In the genomic region with DNA sequence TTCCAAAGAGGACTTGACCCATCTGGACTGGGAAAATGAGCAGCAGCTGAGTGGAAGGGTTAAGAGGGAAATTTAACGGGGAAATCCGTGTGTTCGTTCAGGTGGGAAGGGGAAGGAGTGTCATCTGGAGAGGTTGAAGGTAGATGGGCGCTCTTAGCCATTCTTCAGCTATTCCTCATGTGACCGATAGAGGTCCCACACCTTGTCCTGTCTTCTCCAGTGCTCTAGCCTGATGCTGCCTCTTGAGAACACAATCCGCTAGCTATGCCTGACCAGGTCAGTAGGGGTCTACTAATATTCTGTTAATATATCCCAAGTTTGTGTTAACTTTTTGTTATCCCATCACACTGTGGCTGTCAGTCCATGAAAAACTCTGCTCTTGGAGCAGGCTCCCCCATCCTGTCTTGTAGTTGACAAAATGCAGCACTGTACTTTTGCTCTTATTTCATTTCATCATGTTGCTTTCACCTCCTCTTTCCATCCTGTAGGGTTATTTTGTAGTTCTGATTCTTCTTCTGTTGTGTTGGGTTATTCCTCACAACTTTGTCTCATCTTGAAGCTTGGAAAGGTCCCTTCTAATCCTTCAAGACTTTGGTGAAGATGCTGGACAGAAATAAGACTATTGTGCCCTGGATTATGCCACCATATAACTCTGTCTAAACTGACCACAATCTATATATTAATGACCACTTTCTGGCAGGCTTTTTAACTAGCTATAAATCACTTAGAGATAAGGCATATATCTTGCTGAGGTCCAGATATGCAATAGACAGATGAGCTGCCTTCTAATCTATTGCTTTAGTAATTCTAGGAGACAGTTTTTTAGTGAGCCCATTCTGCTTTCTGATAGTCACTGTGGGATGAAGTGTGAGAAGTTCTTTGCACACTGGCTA, we compare ENCODE assay signal across 15 cellular contexts.
A peak's percentile ranks its signal among the peaks of the same experiment; 100 is the strongest.
DNase-seq lines count a peak whose midpoint lies in the region; ATAC-seq and TF ChIP-seq lines count a peak whose summit lies in the region.
"Had no signal": no experiment of that assay in that cellular context is flagged by ENCODE, and none has a peak within 500 bp of the region (broad histone marks: within the 10 kb centered on the region; RNA-seq: fewer than 3 reads in every experiment).

No MANE protein-coding gene starts in this region.

- no peak overlapping the region for H2AFZ ChIP-seq in OCI-LY1 (ENCODE audit: low read length)

- H3K9me3 ChIP-seq in OCI-LY1 (ENCODE audit: low read length): no peaks in the 10 kb centered on the region
- no peaks in the 10 kb centered on the region for H3K9me3 ChIP-seq in endodermal cell (ENCODE audit: control insufficient read depth, low read length)
- H3K9me3 ChIP-seq: left lung, prostate gland, upper lobe of left lung had no signal

- no peak overlapping the region for H3K4me2 ChIP-seq in OCI-LY1 (ENCODE audit: low read length)

- no peak overlapping the region for H3K27ac ChIP-seq in OCI-LY1 (ENCODE audit: low read depth, low read length, poor library complexity, severe bottlenecking)
- no peak overlapping the region for H3K27ac ChIP-seq in endodermal cell (ENCODE audit: low read depth, low read length)
- H3K27ac ChIP-seq: left lung, prostate gland, upper lobe of left lung had no signal

- no peaks in the 10 kb centered on the region for H3F3A ChIP-seq in OCI-LY1 (ENCODE audit: insufficient read depth, low read length)

- H3K27me3 Mint-ChIP-seq in endodermal cell (ENCODE audit: insufficient read depth): no peaks in the 10 kb centered on the region

- 0 out of 2 replicates have a peak, but pooled peaks cover 3% of the 10 kb centered on the region for H3K27me3 ChIP-seq in OCI-LY1 (ENCODE audit: insufficient read depth, low read length)
- no peaks in the 10 kb centered on the region for H3K27me3 ChIP-seq in endodermal cell (ENCODE audit: control insufficient read depth, insufficient read depth, low read length, poor library complexity, severe bottlenecking)
- H3K27me3 ChIP-seq: left lung, upper lobe of left lung had no signal

- H4K20me1 ChIP-seq in OCI-LY1 (ENCODE audit: insufficient read depth, low read length): no peaks in the 10 kb centered on the region

- no peak overlapping the region for H3K9ac ChIP-seq in OCI-LY1 (ENCODE audit: low read length)
- H3K9ac ChIP-seq in endodermal cell (ENCODE audit: extremely low read depth, low read length, poor library complexity, severe bottlenecking): no peak overlapping the region

- WGBS in endodermal cell (ENCODE audit: insufficient coverage in 1 of 2, insufficient read length in 1 of 2), 2 experiments: 58 to 78% methylated on average over 3 to 6 of the region's 6 CpGs

- H3K9me2 ChIP-seq in OCI-LY1 (ENCODE audit: low read depth, low read length): no peaks in the 10 kb centered on the region

- H3K4me3 ChIP-seq in OCI-LY1 (ENCODE audit: low read depth, low read length, poor library complexity, severe bottlenecking) (no peak overlapping the region), endodermal cell (ENCODE audit: low read length) (no peak overlapping the region), retinal pigment epithelial cell (ENCODE audit: low read length) (no peak overlapping the region)
- H3K4me3 ChIP-seq: left lung, prostate gland, upper lobe of left lung had no signal

- no peak for ATAC-seq in GM18870 (IDR thresholded peaks at IDR 0.05; ENCODE audit: unreplicated experiment)
- ATAC-seq: esophagus mucosa, left lung had no signal

- H3K27ac Mint-ChIP-seq in endodermal cell: no peak overlapping the region

- H3K36me3 ChIP-seq in OCI-LY1 (ENCODE audit: insufficient read depth, low read length) (no peaks in the 10 kb centered on the region), endodermal cell (ENCODE audit: control insufficient read depth, insufficient read depth, low read length) (no peaks in the 10 kb centered on the region)
- H3K36me3 ChIP-seq: left lung, prostate gland, upper lobe of left lung had no signal

- H3K36me3 Mint-ChIP-seq in endodermal cell (ENCODE audit: low read depth): no peaks in the 10 kb centered on the region

- no peaks in the 10 kb centered on the region for H3K4me1 ChIP-seq in OCI-LY1 (ENCODE audit: insufficient read depth, low read length, severe bottlenecking)
- H3K4me1 ChIP-seq in endodermal cell (ENCODE audit: control insufficient read depth, insufficient read depth, low read length): peaks cover 2% of the 10 kb centered on the region
- H3K4me1 ChIP-seq: prostate gland had no signal

- no peaks in the 10 kb centered on the region for H3K79me2 ChIP-seq in OCI-LY1 (ENCODE audit: insufficient read depth, low read length)

- TF ChIP-seq CTCF in OCI-LY1 (IDR thresholded peaks at IDR 0.05; ENCODE audit: low read length) (peak; percentile 69), endodermal cell (conservative IDR thresholded peaks at IDR 0.05) (peak; percentile 89), retinal pigment epithelial cell (conservative IDR thresholded peaks at IDR 0.05; ENCODE audit: low read depth, low read length) (peak; percentile 34)

- peak; percentile 53 for DNase-seq in DMS53 (lab: John Stamatoyannopoulos, UW)
- DNase-seq in DMS53 treated with DMSO at 0.1 percent for 48 hours (lab: John Stamatoyannopoulos, UW; ENCODE audit: unreplicated experiment): no peak
- DNase-seq in endodermal cell: peak; percentile 82
- DNase-seq in retinal pigment epithelial cell (ENCODE audit: low read depth): no peak
- no peak for DNase-seq in glomerular visceral epithelial cell (ENCODE audit: extremely low spot score)
- DNase-seq in OCI-M2 (lab: John Stamatoyannopoulos, UW; ENCODE audit: unreplicated experiment): no peak
- DNase-seq: 8988T, DMS79, left lung, NCI-H1436, upper lobe of left lung had no signal

- H3K9me3 Mint-ChIP-seq in endodermal cell: no peaks in the 10 kb centered on the region

- H3K4me3 Mint-ChIP-seq in endodermal cell: no peak overlapping the region

- H3K4me1 Mint-ChIP-seq in endodermal cell: peaks cover 18% of the 10 kb centered on the region

Comparison
In these comparisons a context has a peak if more than half of its experiments do, and no peak if none do; other contexts are left out.
1. DNase-seq: peak in DMS53 (single experiment) and endodermal cell (single experiment); none in DMS53 treated with DMSO at 0.1 percent for 48 hours (single experiment), retinal pigment epithelial cell (single experiment), glomerular visceral epithelial cell (single experiment) and OCI-M2 (single experiment).
2. CTCF ChIP-seq: peak in every context shown above with its lines; median percentile 89 in endodermal cell; 69 in OCI-LY1; 34 in retinal pigment epithelial cell.